1 cellular context compared by ENCODE assay signal in the genomic region with DNA sequence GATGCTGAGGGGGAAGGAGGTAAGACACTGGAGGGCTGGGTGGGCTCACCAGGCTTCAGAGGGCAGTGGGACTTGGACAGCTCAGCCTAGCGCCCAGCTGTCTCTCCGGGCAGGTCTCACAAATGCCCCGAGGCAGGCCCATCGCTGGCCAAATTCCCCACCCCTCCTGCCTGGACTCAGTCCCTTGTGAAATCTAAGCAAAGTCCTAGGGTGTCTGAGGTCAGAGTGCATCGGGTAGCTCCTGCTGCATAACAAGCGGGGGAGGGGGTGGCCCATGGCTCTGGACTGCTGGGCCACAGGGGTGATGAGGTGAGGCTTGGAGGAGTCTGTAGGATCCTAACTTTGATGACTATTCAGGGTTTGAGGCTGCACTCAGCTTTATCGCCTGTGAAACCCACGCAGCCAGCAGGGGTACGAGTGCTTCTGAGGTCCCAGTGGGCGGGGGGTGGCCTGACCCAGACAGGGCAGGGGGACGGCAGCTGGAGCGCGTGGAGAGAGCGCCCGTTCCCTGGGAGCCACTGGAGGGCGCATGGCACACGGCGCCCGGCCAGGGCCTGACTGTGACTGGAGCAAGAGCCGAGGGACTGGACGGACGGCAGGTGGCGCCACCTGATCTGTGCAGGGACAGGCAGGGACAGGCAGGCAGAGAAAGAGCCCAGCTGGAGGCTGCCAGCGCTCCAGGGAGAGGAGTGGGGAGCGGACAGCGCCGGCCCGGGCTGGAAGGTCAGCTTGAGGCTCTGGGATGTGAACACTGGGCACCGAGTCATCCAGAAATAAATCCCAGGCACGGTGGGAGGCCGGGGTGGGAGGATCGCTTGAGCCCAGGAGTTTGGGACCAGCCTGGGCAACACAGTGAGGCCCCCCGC.
TF ChIP-seq lines count a peak whose summit lies in the region.

No MANE protein-coding gene starts in this region.

TF ChIP-seq in HEK293, 187 proteins besides CTCF, POLR2A, EP300 and RAD21 (continued from another document and continues in another):
- no peak for TF ChIP-seq ZNF433 (tag by site-specific recombination; IDR thresholded peaks at IDR 0.05; ENCODE audit: low read depth)
- no peak for TF ChIP-seq ZNF112 (tag by site-specific recombination; IDR thresholded peaks at IDR 0.05)
- no peak for TF ChIP-seq ZNF354C (tag by site-specific recombination; IDR thresholded peaks at IDR 0.05; ENCODE audit: borderline replicate concordance, low read depth)
- TF ChIP-seq SETDB1 (IDR thresholded peaks at IDR 0.05; ENCODE audit: insufficient read length, low read length) = no peak
- TF ChIP-seq ZNF175 (tag by site-specific recombination; IDR thresholded peaks at IDR 0.05) = no peak
- TF ChIP-seq ZBTB7A (tag by site-specific recombination; IDR thresholded peaks at IDR 0.05; ENCODE audit: low read depth) = no peak
- TF ChIP-seq ZNF138 (tag by site-specific recombination; IDR thresholded peaks at IDR 0.05; ENCODE audit: borderline replicate concordance) = no peak
- TF ChIP-seq YY2 (tag by site-specific recombination; IDR thresholded peaks at IDR 0.05) = no peak
- TF ChIP-seq SCRT2 (tag by site-specific recombination; IDR thresholded peaks at IDR 0.05) = no peak
- no peak for TF ChIP-seq ZNF548 (tag by site-specific recombination; IDR thresholded peaks at IDR 0.05)
- TF ChIP-seq ZNF777 (tag by site-specific recombination; IDR thresholded peaks at IDR 0.05; ENCODE audit: borderline replicate concordance) = no peak
- TF ChIP-seq, protein P1, sequence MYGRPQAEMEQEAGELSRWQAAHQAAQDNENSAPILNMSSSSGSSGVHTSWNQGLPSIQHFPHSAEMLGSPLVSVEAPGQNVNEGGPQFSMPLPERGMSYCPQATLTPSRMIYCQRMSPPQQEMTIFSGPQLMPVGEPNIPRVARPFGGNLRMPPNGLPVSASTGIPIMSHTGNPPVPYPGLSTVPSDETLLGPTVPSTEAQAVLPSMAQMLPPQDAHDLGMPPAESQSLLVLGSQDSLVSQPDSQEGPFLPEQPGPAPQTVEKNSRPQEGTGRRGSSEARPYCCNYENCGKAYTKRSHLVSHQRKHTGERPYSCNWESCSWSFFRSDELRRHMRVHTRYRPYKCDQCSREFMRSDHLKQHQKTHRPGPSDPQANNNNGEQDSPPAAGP (tag by site-specific recombination; IDR thresholded peaks at IDR 0.05) = peak; percentile 91
- no peak for TF ChIP-seq ZNF266 (tag by site-specific recombination; IDR thresholded peaks at IDR 0.05; ENCODE audit: low read depth)
- TF ChIP-seq ZNF23 (tag by site-specific recombination; IDR thresholded peaks at IDR 0.05; ENCODE audit: borderline replicate concordance) = no peak
- no peak for TF ChIP-seq ZNF624 (tag by site-specific recombination; IDR thresholded peaks at IDR 0.05)
- no peak for TF ChIP-seq ZNF664 (tag by site-specific recombination; IDR thresholded peaks at IDR 0.05)
- TF ChIP-seq ZNF623 (tag by site-specific recombination; IDR thresholded peaks at IDR 0.05) = no peak
- no peak for TF ChIP-seq HOXC10 (CRISPR knock-in tag; IDR thresholded peaks at IDR 0.05)
- TF ChIP-seq, protein P2, sequence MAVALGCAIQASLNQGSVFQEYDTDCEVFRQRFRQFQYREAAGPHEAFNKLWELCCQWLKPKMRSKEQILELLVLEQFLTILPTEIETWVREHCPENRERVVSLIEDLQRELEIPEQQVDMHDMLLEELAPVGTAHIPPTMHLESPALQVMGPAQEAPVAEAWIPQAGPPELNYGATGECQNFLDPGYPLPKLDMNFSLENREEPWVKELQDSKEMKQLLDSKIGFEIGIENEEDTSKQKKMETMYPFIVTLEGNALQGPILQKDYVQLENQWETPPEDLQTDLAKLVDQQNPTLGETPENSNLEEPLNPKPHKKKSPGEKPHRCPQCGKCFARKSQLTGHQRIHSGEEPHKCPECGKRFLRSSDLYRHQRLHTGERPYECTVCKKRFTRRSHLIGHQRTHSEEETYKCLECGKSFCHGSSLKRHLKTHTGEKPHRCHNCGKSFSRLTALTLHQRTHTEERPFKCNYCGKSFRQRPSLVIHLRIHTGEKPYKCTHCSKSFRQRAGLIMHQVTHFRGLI (tag by site-specific recombination; IDR thresholded peaks at IDR 0.05) = peak; percentile 45; the same call in 1 of the 2 replicates
- no peak for TF ChIP-seq ZNF239 (tag by site-specific recombination; IDR thresholded peaks at IDR 0.05)
- TF ChIP-seq, protein P3, sequence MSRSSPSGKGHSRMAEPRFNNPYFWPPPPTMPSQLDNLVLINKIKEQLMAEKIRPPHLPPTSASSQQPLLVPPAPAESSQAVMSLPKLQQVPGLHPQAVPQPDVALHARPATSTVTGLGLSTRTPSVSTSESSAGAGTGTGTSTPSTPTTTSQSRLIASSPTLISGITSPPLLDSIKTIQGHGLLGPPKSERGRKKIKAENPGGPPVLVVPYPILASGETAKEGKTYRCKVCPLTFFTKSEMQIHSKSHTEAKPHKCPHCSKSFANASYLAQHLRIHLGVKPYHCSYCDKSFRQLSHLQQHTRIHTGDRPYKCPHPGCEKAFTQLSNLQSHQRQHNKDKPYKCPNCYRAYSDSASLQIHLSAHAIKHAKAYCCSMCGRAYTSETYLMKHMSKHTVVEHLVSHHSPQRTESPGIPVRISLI (tag by site-specific recombination; IDR thresholded peaks at IDR 0.05) = no peak
- TF ChIP-seq ZBTB17 (tag by site-specific recombination; IDR thresholded peaks at IDR 0.05) = peak; percentile 88
- TF ChIP-seq ZNF830 (tag by site-specific recombination; IDR thresholded peaks at IDR 0.05; ENCODE audit: low read depth) = no peak
- TF ChIP-seq ZNF211 (tag by site-specific recombination; IDR thresholded peaks at IDR 0.05; ENCODE audit: low read depth) = no peak
- TF ChIP-seq, protein P4, sequence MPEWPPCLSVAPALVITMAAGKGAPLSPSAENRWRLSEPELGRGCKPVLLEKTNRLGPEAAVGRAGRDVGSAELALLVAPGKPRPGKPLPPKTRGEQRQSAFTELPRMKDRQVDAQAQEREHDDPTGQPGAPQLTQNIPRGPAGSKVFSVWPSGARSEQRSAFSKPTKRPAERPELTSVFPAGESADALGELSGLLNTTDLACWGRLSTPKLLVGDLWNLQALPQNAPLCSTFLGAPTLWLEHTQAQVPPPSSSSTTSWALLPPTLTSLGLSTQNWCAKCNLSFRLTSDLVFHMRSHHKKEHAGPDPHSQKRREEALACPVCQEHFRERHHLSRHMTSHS (tag by site-specific recombination; IDR thresholded peaks at IDR 0.05) = no peak
- TF ChIP-seq KLF10 (tag by site-specific recombination; IDR thresholded peaks at IDR 0.05) = no peak; the same call in 1 of the 2 replicates
- no peak for TF ChIP-seq ZNF174 (tag by site-specific recombination; IDR thresholded peaks at IDR 0.05)
- TF ChIP-seq, protein P5, sequence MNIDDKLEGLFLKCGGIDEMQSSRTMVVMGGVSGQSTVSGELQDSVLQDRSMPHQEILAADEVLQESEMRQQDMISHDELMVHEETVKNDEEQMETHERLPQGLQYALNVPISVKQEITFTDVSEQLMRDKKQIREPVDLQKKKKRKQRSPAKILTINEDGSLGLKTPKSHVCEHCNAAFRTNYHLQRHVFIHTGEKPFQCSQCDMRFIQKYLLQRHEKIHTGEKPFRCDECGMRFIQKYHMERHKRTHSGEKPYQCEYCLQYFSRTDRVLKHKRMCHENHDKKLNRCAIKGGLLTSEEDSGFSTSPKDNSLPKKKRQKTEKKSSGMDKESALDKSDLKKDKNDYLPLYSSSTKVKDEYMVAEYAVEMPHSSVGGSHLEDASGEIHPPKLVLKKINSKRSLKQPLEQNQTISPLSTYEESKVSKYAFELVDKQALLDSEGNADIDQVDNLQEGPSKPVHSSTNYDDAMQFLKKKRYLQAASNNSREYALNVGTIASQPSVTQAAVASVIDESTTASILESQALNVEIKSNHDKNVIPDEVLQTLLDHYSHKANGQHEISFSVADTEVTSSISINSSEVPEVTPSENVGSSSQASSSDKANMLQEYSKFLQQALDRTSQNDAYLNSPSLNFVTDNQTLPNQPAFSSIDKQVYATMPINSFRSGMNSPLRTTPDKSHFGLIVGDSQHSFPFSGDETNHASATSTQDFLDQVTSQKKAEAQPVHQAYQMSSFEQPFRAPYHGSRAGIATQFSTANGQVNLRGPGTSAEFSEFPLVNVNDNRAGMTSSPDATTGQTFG (tag by site-specific recombination; IDR thresholded peaks at IDR 0.05; ENCODE audit: borderline replicate concordance) = no peak
- TF ChIP-seq, protein P6, sequence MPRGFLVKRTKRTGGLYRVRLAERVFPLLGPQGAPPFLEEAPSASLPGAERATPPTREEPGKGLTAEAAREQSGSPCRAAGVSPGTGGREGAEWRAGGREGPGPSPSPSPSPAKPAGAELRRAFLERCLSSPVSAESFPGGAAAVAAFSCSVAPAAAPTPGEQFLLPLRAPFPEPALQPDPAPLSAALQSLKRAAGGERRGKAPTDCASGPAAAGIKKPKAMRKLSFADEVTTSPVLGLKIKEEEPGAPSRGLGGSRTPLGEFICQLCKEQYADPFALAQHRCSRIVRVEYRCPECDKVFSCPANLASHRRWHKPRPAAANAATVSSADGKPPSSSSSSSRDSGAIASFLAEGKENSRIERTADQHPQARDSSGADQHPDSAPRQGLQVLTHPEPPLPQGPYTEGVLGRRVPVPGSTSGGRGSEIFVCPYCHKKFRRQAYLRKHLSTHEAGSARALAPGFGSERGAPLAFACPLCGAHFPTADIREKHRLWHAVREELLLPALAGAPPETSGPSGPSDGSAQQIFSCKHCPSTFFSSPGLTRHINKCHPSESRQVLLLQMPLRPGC (tag by site-specific recombination; IDR thresholded peaks at IDR 0.05) = no peak; the same call in 1 of the 2 replicates
- no peak for TF ChIP-seq ZNF132 (tag by site-specific recombination; IDR thresholded peaks at IDR 0.05; ENCODE audit: borderline replicate concordance)
- TF ChIP-seq ZNF544 (tag by site-specific recombination; IDR thresholded peaks at IDR 0.05) = no peak
- TF ChIP-seq, protein P7, sequence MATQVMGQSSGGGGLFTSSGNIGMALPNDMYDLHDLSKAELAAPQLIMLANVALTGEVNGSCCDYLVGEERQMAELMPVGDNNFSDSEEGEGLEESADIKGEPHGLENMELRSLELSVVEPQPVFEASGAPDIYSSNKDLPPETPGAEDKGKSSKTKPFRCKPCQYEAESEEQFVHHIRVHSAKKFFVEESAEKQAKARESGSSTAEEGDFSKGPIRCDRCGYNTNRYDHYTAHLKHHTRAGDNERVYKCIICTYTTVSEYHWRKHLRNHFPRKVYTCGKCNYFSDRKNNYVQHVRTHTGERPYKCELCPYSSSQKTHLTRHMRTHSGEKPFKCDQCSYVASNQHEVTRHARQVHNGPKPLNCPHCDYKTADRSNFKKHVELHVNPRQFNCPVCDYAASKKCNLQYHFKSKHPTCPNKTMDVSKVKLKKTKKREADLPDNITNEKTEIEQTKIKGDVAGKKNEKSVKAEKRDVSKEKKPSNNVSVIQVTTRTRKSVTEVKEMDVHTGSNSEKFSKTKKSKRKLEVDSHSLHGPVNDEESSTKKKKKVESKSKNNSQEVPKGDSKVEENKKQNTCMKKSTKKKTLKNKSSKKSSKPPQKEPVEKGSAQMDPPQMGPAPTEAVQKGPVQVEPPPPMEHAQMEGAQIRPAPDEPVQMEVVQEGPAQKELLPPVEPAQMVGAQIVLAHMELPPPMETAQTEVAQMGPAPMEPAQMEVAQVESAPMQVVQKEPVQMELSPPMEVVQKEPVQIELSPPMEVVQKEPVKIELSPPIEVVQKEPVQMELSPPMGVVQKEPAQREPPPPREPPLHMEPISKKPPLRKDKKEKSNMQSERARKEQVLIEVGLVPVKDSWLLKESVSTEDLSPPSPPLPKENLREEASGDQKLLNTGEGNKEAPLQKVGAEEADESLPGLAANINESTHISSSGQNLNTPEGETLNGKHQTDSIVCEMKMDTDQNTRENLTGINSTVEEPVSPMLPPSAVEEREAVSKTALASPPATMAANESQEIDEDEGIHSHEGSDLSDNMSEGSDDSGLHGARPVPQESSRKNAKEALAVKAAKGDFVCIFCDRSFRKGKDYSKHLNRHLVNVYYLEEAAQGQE (tag by site-specific recombination; IDR thresholded peaks at IDR 0.05) = peak; percentile 77
- no peak for TF ChIP-seq HOXA7 (CRISPR knock-in tag; IDR thresholded peaks at IDR 0.05; ENCODE audit: borderline replicate concordance)
- no peak for TF ChIP-seq ZNF558 (tag by site-specific recombination; IDR thresholded peaks at IDR 0.05)
- TF ChIP-seq GLI2 (tag by site-specific recombination; IDR thresholded peaks at IDR 0.05; ENCODE audit: borderline replicate concordance, low read depth) = no peak
- TF ChIP-seq ZNF133 (tag by site-specific recombination; IDR thresholded peaks at IDR 0.05) = no peak
- TF ChIP-seq, protein P8, sequence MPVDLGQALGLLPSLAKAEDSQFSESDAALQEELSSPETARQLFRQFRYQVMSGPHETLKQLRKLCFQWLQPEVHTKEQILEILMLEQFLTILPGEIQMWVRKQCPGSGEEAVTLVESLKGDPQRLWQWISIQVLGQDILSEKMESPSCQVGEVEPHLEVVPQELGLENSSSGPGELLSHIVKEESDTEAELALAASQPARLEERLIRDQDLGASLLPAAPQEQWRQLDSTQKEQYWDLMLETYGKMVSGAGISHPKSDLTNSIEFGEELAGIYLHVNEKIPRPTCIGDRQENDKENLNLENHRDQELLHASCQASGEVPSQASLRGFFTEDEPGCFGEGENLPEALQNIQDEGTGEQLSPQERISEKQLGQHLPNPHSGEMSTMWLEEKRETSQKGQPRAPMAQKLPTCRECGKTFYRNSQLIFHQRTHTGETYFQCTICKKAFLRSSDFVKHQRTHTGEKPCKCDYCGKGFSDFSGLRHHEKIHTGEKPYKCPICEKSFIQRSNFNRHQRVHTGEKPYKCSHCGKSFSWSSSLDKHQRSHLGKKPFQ (tag by site-specific recombination; IDR thresholded peaks at IDR 0.05) = no peak
